Comparison of ENCODE assay signal across 13 cellular contexts in the genomic region with DNA sequence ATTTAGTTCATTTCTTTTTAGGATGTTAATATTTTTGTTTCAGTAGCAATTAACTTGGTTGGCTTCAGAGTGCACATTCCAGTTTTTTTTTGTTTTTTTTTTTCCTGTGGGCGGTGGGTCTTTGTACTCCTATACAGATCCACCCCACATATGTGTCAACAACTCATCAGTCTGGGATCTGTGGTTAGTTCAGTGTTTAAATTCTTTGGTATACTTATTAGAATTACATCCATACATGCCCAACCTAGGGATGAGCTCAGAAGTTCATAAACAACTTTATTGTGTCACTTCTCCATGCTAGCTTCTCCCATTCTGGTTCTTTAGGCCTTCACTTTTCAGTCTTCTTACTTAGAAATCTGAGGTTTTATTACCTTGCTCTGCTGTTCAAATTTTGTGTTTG.
"Had no signal": no experiment of that assay in that cellular context is flagged by ENCODE, and none has a peak within 500 bp of the region (broad histone marks: within the 10 kb centered on the region; RNA-seq: fewer than 3 reads in every experiment).

No MANE protein-coding gene starts in this region.

- H3K36me3 ChIP-seq: pancreas, sigmoid colon had no signal

- H3K36me3 Mint-ChIP-seq: stimulated activated effector memory CD8-positive, alpha-beta T cell treated with anti-CD3 and anti-CD28 coated beads, Interleukin-12 subunit alpha, Interleukin-12 subunit beta, amount 100 ng/mL, for 72 hours had no signal

- H3K4me3 Mint-ChIP-seq: activated CD4-positive, alpha-beta T cell treated with anti-CD3 and anti-CD28 coated beads, Interleukin-2, amount 10 ng/mL, durations not matched to agents 7 days and 5 days; naive thymus-derived CD4-positive, alpha-beta T cell; stimulated activated effector memory CD8-positive, alpha-beta T cell treated with anti-CD3 and anti-CD28 coated beads, Interleukin-12 subunit alpha, Interleukin-12 subunit beta, amount 100 ng/mL, for 72 hours had no signal

- H3K27ac ChIP-seq: ascending aorta, foreskin keratinocyte, pancreas, sigmoid colon had no signal

- H3K9me3 ChIP-seq: ascending aorta, pancreas, sigmoid colon had no signal

- H3K9me3 Mint-ChIP-seq: stimulated activated effector memory CD8-positive, alpha-beta T cell treated with anti-CD3 and anti-CD28 coated beads, Interleukin-12 subunit alpha, Interleukin-12 subunit beta, amount 100 ng/mL, for 72 hours had no signal

- DNase-seq: activated CD4-positive, alpha-beta T cell treated with anti-CD3 and anti-CD28 coated beads, Interleukin-2, amount 10 ng/mL, durations not matched to agents 7 days and 5 days; activated CD8-positive, alpha-beta memory T cell treated with anti-CD3 and anti-CD28 coated beads, Interleukin-2, amount 50 U/mL, for 48 hours; activated naive CD4-positive, alpha-beta T cell; foreskin keratinocyte; islet precursor cell; naive thymus-derived CD4-positive, alpha-beta T cell; pancreas; sigmoid colon; SW 1271 had no signal

- H3K27ac Mint-ChIP-seq: activated CD4-positive, alpha-beta T cell treated with anti-CD3 and anti-CD28 coated beads, Interleukin-2, amount 10 ng/mL, durations not matched to agents 7 days and 5 days; naive thymus-derived CD4-positive, alpha-beta T cell; stimulated activated effector memory CD8-positive, alpha-beta T cell treated with anti-CD3 and anti-CD28 coated beads, Interleukin-12 subunit alpha, Interleukin-12 subunit beta, amount 100 ng/mL, for 72 hours had no signal

- H3K4me3 ChIP-seq: ascending aorta, pancreas, sigmoid colon had no signal

- ATAC-seq: esophagus mucosa; foreskin keratinocyte; left lobe of liver; naive thymus-derived CD4-positive, alpha-beta T cell; pancreas; stimulated activated effector memory CD8-positive, alpha-beta T cell treated with anti-CD3 and anti-CD28 coated beads, Interleukin-12 subunit alpha, Interleukin-12 subunit beta, amount 100 ng/mL, for 72 hours had no signal

- H3K27me3 Mint-ChIP-seq: activated CD4-positive, alpha-beta T cell treated with anti-CD3 and anti-CD28 coated beads, Interleukin-2, amount 10 ng/mL, durations not matched to agents 7 days and 5 days; naive thymus-derived CD4-positive, alpha-beta T cell had no signal

- H3K4me1 ChIP-seq: ascending aorta, foreskin keratinocyte, pancreas had no signal

- H3K27me3 ChIP-seq: ascending aorta, foreskin keratinocyte, pancreas, sigmoid colon had no signal
